Comparison of ENCODE assay signal across 1 cellular context in genomic region chr6:28568515-28569108, GRCh38.
A peak's percentile ranks its signal among the peaks of the same experiment; 100 is the strongest.
TF ChIP-seq lines count a peak whose summit lies in the region.

No MANE protein-coding gene starts in this region.

TF ChIP-seq in GM12878, 131 proteins besides CTCF, POLR2A, EP300 and RAD21:
- no peak for TF ChIP-seq SMARCA5 (IDR thresholded peaks at IDR 0.05)
- peak; percentile 49; the same call in 1 of the 2 replicates for TF ChIP-seq SPI1 (IDR thresholded peaks at IDR 0.05; ENCODE audit: borderline replicate concordance, insufficient read depth, low read depth, low read length)
- no peak for TF ChIP-seq BRCA1 (IDR thresholded peaks at IDR 0.05; ENCODE audit: low read depth, low read length)
